ENCODE assay signal across 10 cellular contexts in the genomic region with DNA sequence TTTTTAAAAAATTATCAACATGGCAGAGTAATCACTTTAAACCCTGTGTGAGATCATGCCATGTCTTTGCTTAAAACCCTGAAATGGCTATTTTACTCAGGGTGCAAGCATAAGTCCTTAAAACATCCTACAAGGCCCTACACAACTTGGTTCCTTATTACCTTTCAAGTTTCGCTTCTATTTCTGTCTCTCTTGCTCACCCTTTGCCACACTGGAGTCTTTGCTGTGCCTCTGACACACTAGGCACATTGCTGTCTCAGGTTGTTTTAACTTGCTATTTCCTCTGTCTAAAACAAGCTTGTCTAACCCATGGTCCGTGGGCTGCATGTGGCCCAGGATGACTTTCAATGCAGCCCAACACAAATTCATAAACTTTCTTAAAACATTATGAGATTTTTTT. TPM values are rescaled to one million over a fixed set of nuclear protein-coding genes. Genes with fewer than 3 reads are reported as not detected.
DNase-seq lines count a peak whose midpoint lies in the region; ATAC-seq and TF ChIP-seq lines count a peak whose summit lies in the region.
"Had no signal": no experiment of that assay in that cellular context is flagged by ENCODE, and none has a peak within 500 bp of the region (broad histone marks: within the 10 kb centered on the region; RNA-seq: fewer than 3 reads in every experiment).

No MANE protein-coding gene starts in this region.

- H3K27me3 ChIP-seq in transverse colon (no peaks in the 10 kb centered on the region), right atrium auricular region (no peaks in the 10 kb centered on the region)

- ATAC-seq in GM18858 (IDR thresholded peaks at IDR 0.05; ENCODE audit: unreplicated experiment) (peak; percentile 84), GM21515 (IDR thresholded peaks at IDR 0.05; ENCODE audit: unreplicated experiment) (peak; percentile 79), HG03196 (IDR thresholded peaks at IDR 0.05; ENCODE audit: unreplicated experiment) (peak; percentile 74)

- H3K9me3 ChIP-seq in transverse colon (no peaks in the 10 kb centered on the region), right atrium auricular region (no peaks in the 10 kb centered on the region)

- DNase-seq in epithelial cell of prostate (ENCODE audit: low read depth, low spot score): no peak
- DNase-seq in stimulated activated CD4-positive, alpha-beta T cell treated with anti-CD3 and anti-CD28 coated beads, Interleukin-12 subunit alpha, Interleukin-12 subunit beta, amount 100 ng/mL, for 4 hours: no peak
- DNase-seq in iPS-NIHi7 (ENCODE audit: extremely low spot score): no peak
- DNase-seq in transverse colon: no peak
- no peak for DNase-seq in right atrium auricular region (ENCODE audit: low spot score)
- DNase-seq: PC-9 had no signal

- TF ChIP-seq EP300 in transverse colon (IDR thresholded peaks at IDR 0.05; ENCODE audit: low read depth): no peak

- H3K27ac ChIP-seq in epithelial cell of prostate: peak overlapping the region; percentile 32
- peak overlapping the region in 1 of 4 donors; percentile 4 for H3K27ac ChIP-seq in transverse colon
- H3K27ac ChIP-seq in right atrium auricular region: no peak overlapping the region
- H3K27ac ChIP-seq: parathyroid adenoma, PC-9 had no signal

- TF ChIP-seq POLR2A in transverse colon (IDR thresholded peaks at IDR 0.05): no peak

- no peaks in the 10 kb centered on the region for H3K36me3 ChIP-seq in transverse colon
- no peaks in the 10 kb centered on the region for H3K36me3 ChIP-seq in right atrium auricular region

- in situ Hi-C loops in transverse colon (cut with MboI; ENCODE audit: low pct_ligation_motif_present in 1 of 4, low pct_unique_long_range_greater_than_20kb in 1 of 4, low sequenced_read_pairs in 3 of 4): loop anchor here in 1 of 4 donors (25.0 kb wide), 1 partner anchor 91 kb away; no protein-coding TSS in a partner anchor

- intact Hi-C loops in transverse colon (cut with DNase I; ENCODE audit: low total_unique reads): no loop called here

- H3K4me1 ChIP-seq in transverse colon (peaks cover 0 to 3% (median 0%) of the 10 kb centered on the region in 4 donors), right atrium auricular region (no peaks in the 10 kb centered on the region)
- H3K4me1 ChIP-seq: parathyroid adenoma had no signal

- H3K4me3 ChIP-seq in transverse colon: no peak overlapping the region
- H3K4me3 ChIP-seq in right atrium auricular region: no peak overlapping the region
- H3K4me3 ChIP-seq: PC-9 had no signal

- TF ChIP-seq CTCF in transverse colon (IDR thresholded peaks at IDR 0.05) (no peak), right atrium auricular region (IDR thresholded peaks at IDR 0.05) (no peak)

- 78 to 94% methylated on average over 2 of the region's 2 CpGs for WGBS in transverse colon (ENCODE audit: low coverage in 1 of 2), 2 donors

RNA-seq across cellular contexts. Expression of a gene that starts 55.6 kb away (rescaled TPM):
- total RNA-seq in transverse colon (1 to 10 TPM; 4.9 to 8.9 (median 7.3) TPM), right atrium auricular region (1 to 10 TPM; 1.5 to 1.8 TPM)
- total RNA-seq: PC-9 had no signal
